8 cellular contexts compared by ENCODE assay signal in the genomic region with DNA sequence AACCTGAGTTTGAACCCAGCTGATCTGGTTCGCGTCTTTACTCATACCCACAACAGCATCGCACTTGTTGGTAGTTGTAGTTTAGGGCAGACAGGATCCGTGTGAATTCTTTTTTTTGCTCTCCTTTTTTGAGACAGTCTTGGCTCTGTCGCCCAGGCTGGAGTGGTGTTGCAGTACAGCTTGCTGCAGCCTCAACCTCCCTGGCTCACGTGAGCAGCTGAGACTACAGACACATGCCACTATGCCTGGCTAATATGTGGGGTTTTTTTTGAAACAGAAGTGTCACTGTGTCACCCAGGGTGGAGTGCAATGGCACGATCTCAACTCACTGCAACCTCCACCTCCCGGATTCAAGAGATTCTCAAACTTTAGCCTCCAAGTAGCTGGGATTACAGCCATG.
"Had no signal": no experiment of that assay in that cellular context is flagged by ENCODE, and none has a peak within 500 bp of the region (broad histone marks: within the 10 kb centered on the region; RNA-seq: fewer than 3 reads in every experiment).

No MANE protein-coding gene starts in this region.

- H3K4me1 ChIP-seq: HAP-1 had no signal

- DNase-seq: GOT3, H7, HFFc6, KBM-7 had no signal

- ATAC-seq: HCT116, HepG2 had no signal

- H3K4me3 ChIP-seq: HAP-1 had no signal

- H3K9me3 ChIP-seq: HAP-1 had no signal

- H3K27ac ChIP-seq: HL-60 had no signal
